In the genomic region with DNA sequence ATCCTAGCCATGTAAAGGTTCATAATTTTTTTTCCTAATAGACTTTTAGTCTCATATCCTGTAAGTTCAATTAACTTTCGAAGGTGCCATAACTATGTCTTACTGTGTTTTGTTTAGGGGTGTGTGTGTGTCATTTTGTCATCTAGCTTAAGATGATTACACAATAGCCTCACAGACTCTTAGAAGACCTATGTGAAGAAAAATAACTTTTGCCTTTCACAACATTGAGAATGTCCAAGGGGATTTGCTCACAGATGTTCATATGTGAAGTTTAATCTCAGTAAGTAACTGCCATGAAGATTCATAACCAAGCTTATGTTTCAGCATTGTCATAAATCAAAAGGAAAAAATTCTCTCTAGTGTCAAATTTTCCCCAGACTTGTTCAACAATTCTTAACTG, we compare ENCODE assay signal across 22 cellular contexts.
"Had no signal": no experiment of that assay in that cellular context is flagged by ENCODE, and none has a peak within 500 bp of the region (broad histone marks: within the 10 kb centered on the region; RNA-seq: fewer than 3 reads in every experiment).

No MANE protein-coding gene starts in this region.

- H3K4me1 Mint-ChIP-seq: activated CD4-positive, alpha-beta T cell treated with anti-CD3 and anti-CD28 coated beads for 36 hours; activated CD8-positive, alpha-beta memory T cell treated with anti-CD3 and anti-CD28 coated beads, Interleukin-2, amount 10 ng/mL, durations not matched to agents 7 days and 5 days; naive B cell had no signal

- H3K27me3 Mint-ChIP-seq: activated CD4-positive, alpha-beta T cell treated with anti-CD3 and anti-CD28 coated beads for 36 hours; activated CD8-positive, alpha-beta memory T cell treated with anti-CD3 and anti-CD28 coated beads, Interleukin-2, amount 10 ng/mL, durations not matched to agents 7 days and 5 days; activated naive CD8-positive, alpha-beta T cell; brain; naive B cell had no signal

- DNase-seq: activated CD4-positive, alpha-beta T cell treated with anti-CD3 and anti-CD28 coated beads for 36 hours; activated CD4-positive, CD25-positive, alpha-beta regulatory T cell; activated CD8-positive, alpha-beta memory T cell treated with anti-CD3 and anti-CD28 coated beads, Interleukin-2, amount 10 ng/mL, durations not matched to agents 7 days and 5 days; activated CD8-positive, alpha-beta T cell treated with anti-CD3 and anti-CD28 coated beads, Interleukin-2, amount 10 ng/mL, durations not matched to agents 7 days and 5 days; activated naive CD4-positive, alpha-beta T cell treated with Interleukin-2 at 50 U/mL for 16 hours; activated T-cell treated with anti-CD3 and anti-CD28 coated beads, Interleukin-2, amount 50 U/mL, for 48 hours; adrenal gland; cerebellar nuclear complex; colonic mucosa; effector memory CD4-positive, alpha-beta T cell; islet precursor cell; left ventricle myocardium inferior; mesendoderm; mucosa of descending colon; naive B cell; nucleus accumbens; psoas muscle; spleen; stimulated activated naive CD4-positive, alpha-beta T cell; tibial artery had no signal

- H3K27ac Mint-ChIP-seq: activated CD4-positive, alpha-beta T cell treated with anti-CD3 and anti-CD28 coated beads for 36 hours; activated CD8-positive, alpha-beta memory T cell treated with anti-CD3 and anti-CD28 coated beads, Interleukin-2, amount 10 ng/mL, durations not matched to agents 7 days and 5 days; activated CD8-positive, alpha-beta T cell treated with anti-CD3 and anti-CD28 coated beads, Interleukin-2, amount 10 ng/mL, durations not matched to agents 7 days and 5 days; activated naive CD8-positive, alpha-beta T cell; brain; naive B cell had no signal

- H3K4me3 Mint-ChIP-seq: activated CD4-positive, alpha-beta T cell treated with anti-CD3 and anti-CD28 coated beads for 36 hours; activated CD8-positive, alpha-beta memory T cell treated with anti-CD3 and anti-CD28 coated beads, Interleukin-2, amount 10 ng/mL, durations not matched to agents 7 days and 5 days; activated CD8-positive, alpha-beta T cell treated with anti-CD3 and anti-CD28 coated beads, Interleukin-2, amount 10 ng/mL, durations not matched to agents 7 days and 5 days; activated naive CD8-positive, alpha-beta T cell; brain; naive B cell had no signal

- H3K36me3 Mint-ChIP-seq: activated CD8-positive, alpha-beta memory T cell treated with anti-CD3 and anti-CD28 coated beads, Interleukin-2, amount 10 ng/mL, durations not matched to agents 7 days and 5 days; activated naive CD8-positive, alpha-beta T cell; brain; naive B cell had no signal
